In genomic region chr1:222455188-222455879, GRCh38 we compare ENCODE assay signal across 1 cellular context.
TF ChIP-seq lines count a peak whose summit lies in the region.

No MANE protein-coding gene starts in this region.

TF ChIP-seq in GM12878, 131 proteins besides CTCF, POLR2A, EP300 and RAD21 (continued from another document):
- TF ChIP-seq, protein P1, sequence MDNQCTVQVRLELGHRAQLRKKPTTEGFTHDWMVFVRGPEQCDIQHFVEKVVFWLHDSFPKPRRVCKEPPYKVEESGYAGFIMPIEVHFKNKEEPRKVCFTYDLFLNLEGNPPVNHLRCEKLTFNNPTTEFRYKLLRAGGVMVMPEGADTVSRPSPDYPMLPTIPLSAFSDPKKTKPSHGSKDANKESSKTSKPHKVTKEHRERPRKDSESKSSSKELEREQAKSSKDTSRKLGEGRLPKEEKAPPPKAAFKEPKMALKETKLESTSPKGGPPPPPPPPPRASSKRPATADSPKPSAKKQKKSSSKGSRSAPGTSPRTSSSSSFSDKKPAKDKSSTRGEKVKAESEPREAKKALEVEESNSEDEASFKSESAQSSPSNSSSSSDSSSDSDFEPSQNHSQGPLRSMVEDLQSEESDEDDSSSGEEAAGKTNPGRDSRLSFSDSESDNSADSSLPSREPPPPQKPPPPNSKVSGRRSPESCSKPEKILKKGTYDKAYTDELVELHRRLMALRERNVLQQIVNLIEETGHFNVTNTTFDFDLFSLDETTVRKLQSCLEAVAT (IDR thresholded peaks at IDR 0.05) = 0 out of 2 replicates have a peak, but pooled peaks have one; percentile 26
- peak; percentile 79 for TF ChIP-seq SMC3 (IDR thresholded peaks at IDR 0.05; ENCODE audit: borderline replicate concordance, low read length)
